ENCODE assay signal across 25 cellular contexts in the genomic region with DNA sequence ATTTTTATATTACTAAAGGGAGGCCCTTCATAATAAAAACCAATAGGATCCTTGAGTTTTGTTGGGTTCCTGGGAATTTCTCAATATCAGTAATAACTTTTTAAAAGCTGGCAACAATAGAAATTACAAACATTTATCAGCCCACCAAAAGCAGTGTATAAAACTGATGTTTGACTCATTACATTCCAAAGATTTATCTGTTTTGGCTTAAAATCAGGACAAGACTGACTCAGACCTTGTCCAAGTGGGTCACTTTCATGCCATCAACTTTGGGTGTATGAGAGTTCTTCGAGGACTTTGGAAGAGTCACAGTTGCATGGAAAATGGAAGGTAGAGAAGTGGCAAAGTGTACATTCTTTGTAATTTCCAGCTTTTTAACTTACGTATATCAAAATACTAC.
A peak's percentile ranks its signal among the peaks of the same experiment; 100 is the strongest.
DNase-seq lines count a peak whose midpoint lies in the region; ATAC-seq, FAIRE-seq and TF ChIP-seq lines count a peak whose summit lies in the region.
"Had no signal": no experiment of that assay in that cellular context is flagged by ENCODE, and none has a peak within 500 bp of the region (broad histone marks: within the 10 kb centered on the region; RNA-seq: fewer than 3 reads in every experiment).

No MANE protein-coding gene starts in this region.

- TF ChIP-seq CTCF in cardiac fibroblast (IDR thresholded peaks at IDR 0.05; ENCODE audit: low read depth, low read length): no peak
- no peak for TF ChIP-seq CTCF in left lung (IDR thresholded peaks at IDR 0.05)

- H3K36me3 ChIP-seq in left lung: no peaks in the 10 kb centered on the region
- H3K36me3 ChIP-seq: BLaER1 had no signal

- H3K27ac ChIP-seq in left lung: no peak overlapping the region
- H3K27ac ChIP-seq: BLaER1, HL-60 had no signal

- peak; percentile 47 for DNase-seq in A172 (ENCODE audit: low spot score)
- DNase-seq in EH (ENCODE audit: low read depth): peak; percentile 67
- peak; percentile 32 for DNase-seq in LHCN-M2 (ENCODE audit: low read depth)
- peak; percentile 12 to 47 for DNase-seq in cardiac fibroblast (ENCODE audit: low read depth in 2 of 2)
- no peak for DNase-seq in RCC 7860 (ENCODE audit: low spot score)
- DNase-seq in kidney tubule cell (ENCODE audit: low spot score): no peak
- DNase-seq in left lung: no peak
- DNase-seq: CD4-positive, alpha-beta T cell; DMS79 treated with DMSO at 0.1 percent for 48 hours; KBM-7; NCI-H1694; NCI-H2171 treated with DMSO at 0.1 percent for 48 hours; NCI-H524 treated with DMSO at 0.1 percent for 48 hours; NCI-H82; OCI-M1; RPMI8226; SHP77; SW 1271 had no signal

- no peaks in the 10 kb centered on the region for H3K9me3 ChIP-seq in left lung
- H3K9me3 ChIP-seq: BLaER1 had no signal

- no peak for FAIRE-seq in RCC 7860 (lab: Jason Lieb, UNC)
- FAIRE-seq: A204.1, G401.6, GM18507, HepG2 had no signal

- H3K4me3 ChIP-seq in cardiac fibroblast (replicated peaks in 1 of 2; ENCODE audit: low read depth in 2 of 2, low read length in 2 of 2) (no peak overlapping the region), left lung (no peak overlapping the region)
- H3K4me3 ChIP-seq: BLaER1 had no signal

- no peaks in the 10 kb centered on the region for H3K4me1 ChIP-seq in left lung
- H3K4me1 ChIP-seq: BLaER1 had no signal

- intact Hi-C loops in left lung (cut with DNase I): no loop called here

- no peak for ATAC-seq in GM19452 (IDR thresholded peaks at IDR 0.05; ENCODE audit: unreplicated experiment)
- ATAC-seq in left lung: no peak
- ATAC-seq: HepG2 had no signal

- no peaks in the 10 kb centered on the region for H3K27me3 ChIP-seq in left lung

Comparison
In these comparisons a context has a peak if more than half of its experiments do, and no peak if none do; other contexts are left out.
1. DNase-seq: peak in A172 (single experiment), EH (single experiment), LHCN-M2 (single experiment) and cardiac fibroblast (2 of 2); none in RCC 7860 (single experiment), kidney tubule cell (single experiment) and left lung (0 of 2).